In the genomic region with DNA sequence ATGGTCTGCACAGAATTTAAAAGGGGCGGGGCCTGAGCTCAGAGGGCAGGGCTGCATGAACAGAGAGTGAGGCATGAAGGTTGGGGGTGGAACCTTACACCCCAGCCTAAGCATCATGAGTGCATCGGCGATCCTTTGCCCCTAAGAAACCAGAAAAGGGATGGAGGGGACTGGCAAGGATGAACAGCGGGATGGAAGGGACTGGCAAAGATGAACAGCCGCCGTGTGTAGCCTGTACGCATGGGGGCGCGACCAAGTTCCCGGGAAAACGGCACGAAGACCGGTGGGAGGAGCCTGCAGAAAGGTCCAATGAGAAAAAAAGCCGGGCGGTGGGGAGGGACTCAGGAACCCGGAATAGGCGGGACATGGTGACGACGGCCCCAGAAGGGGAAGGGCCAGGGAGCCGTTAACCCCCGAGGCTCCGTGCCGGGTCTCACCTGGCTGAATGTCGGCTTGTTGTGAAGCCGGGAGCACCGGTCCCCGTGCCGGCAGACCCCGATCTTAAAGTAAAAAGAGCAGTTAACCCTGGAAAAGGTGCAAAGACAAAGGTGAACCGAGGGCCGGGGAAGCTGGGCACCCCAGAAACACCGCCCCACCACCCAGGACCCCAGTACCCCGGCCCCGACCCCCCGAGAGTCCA, we compare ENCODE assay signal across 8 cellular contexts.
DNase-seq lines count a peak whose midpoint lies in the region; ATAC-seq and TF ChIP-seq lines count a peak whose summit lies in the region.

No MANE protein-coding gene starts in this region.

- ATAC-seq in HG03135 (IDR thresholded peaks at IDR 0.05; ENCODE audit: unreplicated experiment): peak; percentile 36
- no peak for ATAC-seq in GM19395 (IDR thresholded peaks at IDR 0.05; ENCODE audit: unreplicated experiment)

- TF ChIP-seq CTCF in GM12875 (IDR thresholded peaks at IDR 0.05; ENCODE audit: borderline replicate concordance, insufficient read depth, low read depth, low read length): 0 out of 2 replicates have a peak, but pooled peaks have one; percentile 2

- peak overlapping the region; percentile 60 for H3K4me3 ChIP-seq in GM12875 (ENCODE audit: low read depth, low read length)

- DNase-seq in NCI-H446 (lab: John Stamatoyannopoulos, UW): peak; percentile 91 to 97
- DNase-seq in activated CD4-positive, CD25-positive, alpha-beta regulatory T cell treated with anti-CD3 and anti-CD28 coated beads, Interleukin-2, amount 50 U/mL, for 16 hours (ENCODE audit: low read depth, low spot score): peak; percentile 90
- peak; percentile 94 for DNase-seq in central memory CD4-positive, alpha-beta T cell
- DNase-seq in islet precursor cell: peak; percentile 97
- peak; percentile 87 for DNase-seq in stimulated activated CD4-positive, alpha-beta T cell treated with anti-CD3 and anti-CD28 coated beads, Interleukin-12 subunit alpha, Interleukin-12 subunit beta, amount 100 ng/mL, for 4 hours
